Comparison of ENCODE assay signal across 8 cellular contexts in the genomic region with DNA sequence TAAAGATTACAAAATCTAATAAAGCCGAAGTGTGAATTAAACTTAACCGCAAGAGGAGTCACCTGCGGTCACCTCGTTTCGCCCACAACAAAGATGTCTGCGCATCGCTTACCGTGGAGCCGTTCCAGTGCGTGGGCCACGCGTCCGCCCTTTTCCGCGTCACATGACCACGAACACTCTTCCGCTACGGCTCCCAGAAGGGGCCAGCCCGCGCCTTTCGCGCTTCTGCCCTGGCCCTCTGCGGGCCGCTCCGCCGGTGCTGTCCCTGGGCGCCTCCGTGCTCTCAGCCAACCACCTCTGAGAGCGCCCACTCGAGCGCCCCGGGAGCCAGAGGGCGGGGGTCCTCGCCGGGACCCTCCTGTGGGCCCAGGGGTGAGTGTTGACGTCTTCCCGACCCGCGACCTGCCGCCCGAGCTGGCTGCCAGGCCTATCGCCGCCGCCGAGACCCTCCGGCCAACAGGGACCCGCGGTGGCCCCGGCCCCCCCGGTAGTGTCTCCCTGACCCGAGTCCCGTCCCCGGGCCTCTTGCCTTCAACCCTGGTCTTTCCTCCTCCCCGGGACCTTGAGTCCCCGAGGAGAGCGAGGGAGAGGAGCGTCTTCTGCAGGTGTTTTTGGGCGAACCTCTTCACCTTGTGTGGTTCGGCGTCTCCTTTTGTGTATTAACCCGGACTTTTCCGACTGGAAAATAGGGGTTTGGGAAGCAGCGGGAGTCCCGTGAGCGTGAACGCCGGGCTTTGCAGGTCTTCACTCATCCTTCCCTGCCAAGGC. TPM values are rescaled to one million over a fixed set of nuclear protein-coding genes. Genes with fewer than 3 reads are reported as not detected.
DNase-seq lines count a peak whose midpoint lies in the region; ATAC-seq and TF ChIP-seq lines count a peak whose summit lies in the region.

Gene MFF, plus strand, starts transcription at position 196 of the 768 bp plus-strand sequence. CDS start 5,415 bp downstream, outside the sequence.

- H3K4me3 ChIP-seq in lung, result peak within 1 kb of the TSS; percentile 67

- peaks cover 0 to 3% of the 10 kb centered on the region in 2 donors for H3K9me3 ChIP-seq in lung (ENCODE audit: control insufficient read depth in 2 of 2, insufficient read depth in 1 of 2, low read length in 1 of 2)

- H3K27me3 ChIP-seq in lung (ENCODE audit: control insufficient read depth, insufficient read depth), result no peaks in the 10 kb centered on the region

- H3K4me1 ChIP-seq in lung (ENCODE audit: control insufficient read depth in 2 of 2, insufficient read depth in 2 of 2, low read length in 2 of 2), result peaks cover 0 to 8% of the 10 kb centered on the region in 2 donors

- DNase-seq in COLO829 (ENCODE audit: low spot score) (peak; percentile 96), HS-5 (ENCODE audit: low read depth) (peak; percentile 77), NK-92 (lab: John Stamatoyannopoulos, UW; ENCODE audit: unreplicated experiment) (peak; percentile 67), lung (ENCODE audit: low spot score) (peak; percentile 93)
- peak; percentile 94 for DNase-seq in activated CD8-positive, alpha-beta memory T cell treated with anti-CD3 and anti-CD28 coated beads for 24 hours
- DNase-seq in effector CD8-positive, alpha-beta T cell (lab: John Stamatoyannopoulos, UW), result peak; percentile 90
- DNase-seq in stimulated activated CD4-positive, alpha-beta T cell treated with anti-CD3 and anti-CD28 coated beads, TNF-alpha, amount 100 ng/mL, for 4 hours (ENCODE audit: low read depth in 3 of 3), result peak; percentile 82 to 90 (median 88)

- TF ChIP-seq CTCF in lung (IDR thresholded peaks at IDR 0.05; ENCODE audit: control extremely low read depth, extremely low read depth), result no peak

- WGBS in lung, 2 donors, result 0 to 7% methylated on average over 53 to 67 of the region's 67 CpGs

- ATAC-seq in GM19468 (IDR thresholded peaks at IDR 0.05; ENCODE audit: extremely low read depth, unreplicated experiment) (peak; percentile 98), lung (ENCODE audit: insufficient read depth, low FRiP score) (peak; percentile 99)

- H3K36me3 ChIP-seq in lung (ENCODE audit: control insufficient read depth in 2 of 2, insufficient read depth in 2 of 2, low read length in 2 of 2), result no peaks in the 10 kb centered on the region

- peak within 1 kb of the TSS; percentile 85 to 93 for H3K27ac ChIP-seq in lung (ENCODE audit: low read depth in 1 of 2, low read length in 1 of 2)

RNA-seq across cellular contexts. Expression of gene MFF, which starts in this region (rescaled TPM):
- 10 to 100 TPM; 47.0 to 90.6 TPM for total RNA-seq in lung
- 10 to 100 TPM; 59.7 to 75.6 TPM for polyA plus RNA-seq in lung

Comparison
In these comparisons a context has a peak if more than half of its experiments do, and no peak if none do; other contexts are left out.
1. Peak in every context shown above with its lines: DNase-seq, ATAC-seq, H3K4me3 ChIP-seq and H3K27ac ChIP-seq.